ENCODE assay signal across 8 cellular contexts in the genomic region with DNA sequence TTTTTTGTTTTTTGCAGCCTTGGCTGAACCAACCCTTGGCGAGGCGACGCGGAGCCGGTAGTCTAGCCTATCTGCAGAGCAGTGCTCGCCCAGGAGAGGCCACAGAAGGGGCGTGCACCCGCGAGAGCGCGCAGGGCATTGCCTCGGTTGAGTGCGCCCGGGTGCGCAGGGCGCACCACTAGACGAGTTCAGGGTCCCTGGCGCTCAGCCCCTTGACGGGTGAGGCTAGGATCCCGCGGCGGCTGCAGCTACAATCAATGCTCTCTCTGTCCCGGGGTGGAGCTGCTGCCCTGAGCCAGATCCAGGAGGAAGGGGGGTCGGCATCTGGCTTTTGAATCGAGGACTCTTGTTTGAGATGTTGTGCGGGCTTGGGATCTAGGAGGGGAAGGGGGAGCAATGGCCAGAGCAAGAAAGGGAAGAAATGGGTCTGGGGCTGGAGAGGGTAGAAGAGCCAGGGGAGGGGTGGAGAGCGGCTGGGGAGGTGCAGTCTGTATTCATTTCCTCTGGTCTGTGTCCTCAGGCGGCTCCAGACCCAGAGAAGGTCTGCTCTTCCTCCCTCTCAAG. TPM values are rescaled to one million over a fixed set of nuclear protein-coding genes. Genes with fewer than 3 reads are reported as not detected.
A peak's percentile ranks its signal among the peaks of the same experiment; 100 is the strongest.
DNase-seq lines count a peak whose midpoint lies in the region; ATAC-seq, FAIRE-seq and TF ChIP-seq lines count a peak whose summit lies in the region.

No MANE protein-coding gene starts in this region.

- H3K4me3 ChIP-seq in GM06990 (replicated peaks; ENCODE audit: low read depth, low read length) (peak overlapping the region; percentile 45), Panc1 (ENCODE audit: low read depth in 2 of 2, low read length in 2 of 2) (peak overlapping the region; percentile 51 to 55), pancreas (peak overlapping the region in 1 of 4 donors; percentile 30)

- H3K9me3 ChIP-seq in Panc1 (ENCODE audit: control insufficient read depth, insufficient read depth, low read depth, low read length): no peaks in the 10 kb centered on the region
- no peaks in the 10 kb centered on the region for H3K9me3 ChIP-seq in pancreas

- in situ Hi-C loops in Panc1 (cut with HindIII; ENCODE audit: low pct_unique_long_range_greater_than_20kb, low sequenced_read_pairs): no loop called here

- TF ChIP-seq CTCF in GM06990 (IDR thresholded peaks at IDR 0.05; ENCODE audit: insufficient read depth, low read length, poor library complexity, severe bottlenecking): peak; percentile 6
- TF ChIP-seq CTCF in Panc1 (IDR thresholded peaks at IDR 0.05): no peak
- TF ChIP-seq CTCF in pancreas (IDR thresholded peaks at IDR 0.05): no peak

- no peaks in the 10 kb centered on the region for H3K27me3 ChIP-seq in GM06990 (replicated peaks; ENCODE audit: control insufficient read depth, insufficient read depth, low read length)
- H3K27me3 ChIP-seq in Panc1 (ENCODE audit: control insufficient read depth, insufficient read depth, low read length): peaks cover 5% of the 10 kb centered on the region
- H3K27me3 ChIP-seq in pancreas: peaks cover 0 to 12% (median 0%) of the 10 kb centered on the region in 4 donors

- intact Hi-C loops in Panc1 (cut with micrococcal nuclease; ENCODE audit: unreplicated experiment) (no loop called here), pancreas (cut with DNase I) (no loop called here)

- ATAC-seq in Panc1 (peak; percentile 68), pancreas (peak in 3 of 4 donors; percentile 31 to 44 (median 39)), HG02678 (IDR thresholded peaks at IDR 0.05; ENCODE audit: unreplicated experiment) (no peak), HG02885 (IDR thresholded peaks at IDR 0.05; ENCODE audit: poor library complexity, unreplicated experiment) (no peak), GM21447 (IDR thresholded peaks at IDR 0.05; ENCODE audit: unreplicated experiment) (no peak)

- DNase-seq in GM06990 (ENCODE audit: extremely low read depth, insufficient read length): no peak
- DNase-seq in Panc1 (ENCODE audit: low read depth, low spot score): no peak
- DNase-seq in fibroblast of peridontal ligament (ENCODE audit: extremely low read depth): peak; percentile 31
- DNase-seq in pancreas: no peak
- DNase-seq in NCI-H128 (lab: John Stamatoyannopoulos, UW; ENCODE audit: unreplicated experiment): no peak

- CTCF ChIA-PET in Panc1 (lab: Charles Lee): no interaction called here

- no TSS peak for BruUV-seq in Panc1 (replicated peaks; lab: Mats Ljungman, UMichigan)

- H3K4me1 ChIP-seq in Panc1 (ENCODE audit: control insufficient read depth, insufficient read depth, low read length) (peaks cover 13% of the 10 kb centered on the region; the same call in 1 of the 2 replicates), pancreas (no peaks in the 10 kb centered on the region)

- H3K27ac ChIP-seq in Panc1 (ENCODE audit: low read length): no peak overlapping the region
- H3K27ac ChIP-seq in pancreas: no peak overlapping the region

- POLR2A ChIA-PET in Panc1 (lab: Charles Lee): interaction anchor here (0.7 kb wide), 1 partner anchor 46 kb away, joined by 17 read pairs; no protein-coding TSS in a partner anchor

- H3K36me3 ChIP-seq in GM06990 (ENCODE audit: control insufficient read depth, insufficient read depth, low read length): no peaks in the 10 kb centered on the region
- no peaks in the 10 kb centered on the region for H3K36me3 ChIP-seq in Panc1 (ENCODE audit: control insufficient read depth, insufficient read depth, low read length)
- no peaks in the 10 kb centered on the region for H3K36me3 ChIP-seq in pancreas

- no peak for FAIRE-seq in pancreas (lab: Jason Lieb, UNC)

- WGBS in pancreas, 2 donors: 1 to 2% methylated on average over 27 to 28 of the region's 28 CpGs

RNA-seq across cellular contexts. Expression of a gene that starts 0.9 kb away (rescaled TPM):
- total RNA-seq in Panc1 (2021; ENCODE audit: unreplicated experiment) (13.7 TPM), pancreas (10 to 100 TPM in 2 of 6 donors, 1 to 10 TPM in 4; 1.4 to 28.6 (median 3.4) TPM)
- 24.3 TPM for polyA plus RNA-seq in Panc1 (2012; ENCODE audit: insufficient read length)
- polyA plus RNA-seq in pancreas: 1 to 10 TPM; 4.2 to 4.8 TPM

RNA-seq across cellular contexts. Expression of a gene that starts 40.5 kb away (rescaled TPM):
- total RNA-seq in Panc1 (2021; ENCODE audit: unreplicated experiment) (3.1 TPM), pancreas (1 to 10 TPM; 4.4 to 9.1 (median 6.6) TPM)
- 2.3 TPM for polyA plus RNA-seq in Panc1 (2012; ENCODE audit: insufficient read length)
- 10 to 100 TPM in 1 of 2 donors, 1 to 10 TPM in 1; 5.9 to 15.4 TPM for polyA plus RNA-seq in pancreas

Comparison
In these comparisons a context has a peak if more than half of its experiments do, and no peak if none do; other contexts are left out.
1. ATAC-seq: peak in Panc1 (single experiment) and pancreas (3 of 4); none in HG02678 (single experiment), HG02885 (single experiment) and GM21447 (single experiment).